ENCODE assay signal across 12 cellular contexts in the genomic region with DNA sequence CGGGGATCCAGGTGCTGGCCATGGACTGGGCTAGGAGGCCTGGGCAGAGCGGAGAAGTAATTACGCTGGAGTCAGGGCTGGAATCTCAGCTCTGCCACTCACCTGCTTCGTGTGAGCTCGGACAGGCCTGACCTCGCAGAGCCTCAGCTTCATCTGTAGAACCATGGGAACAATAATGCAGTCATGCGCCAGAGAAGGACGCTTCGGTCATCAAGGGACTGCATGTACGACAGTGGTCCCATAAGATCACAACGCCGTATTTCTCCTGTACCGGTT.
"Had no signal": no experiment of that assay in that cellular context is flagged by ENCODE, and none has a peak within 500 bp of the region (broad histone marks: within the 10 kb centered on the region; RNA-seq: fewer than 3 reads in every experiment).

No MANE protein-coding gene starts in this region.

- H3K27ac ChIP-seq: foreskin keratinocyte, tibial artery had no signal

- H3K9me3 Mint-ChIP-seq: activated CD4-positive, alpha-beta memory T cell treated with anti-CD3 and anti-CD28 coated beads for 36 hours; activated naive CD8-positive, alpha-beta T cell treated with anti-CD3 and anti-CD28 coated beads, Interleukin-2, amount 10 ng/mL, durations not matched to agents 7 days and 5 days; activated T-cell treated with anti-CD3 and anti-CD28 coated beads, Interleukin-2, amount 50 U/mL, for 4 hours had no signal

- H3K36me3 ChIP-seq: tibial artery had no signal

- ATAC-seq: activated T-cell treated with anti-CD3 and anti-CD28 coated beads, Interleukin-2, amount 50 U/mL, for 4 hours; left colon; right cardiac atrium; stimulated activated memory B cell treated with anti-CD40 and anti-IgM and Interleukin-4, amounts not matched to agents 10 μg/mL and 1 μg/mL and 100 μg/mL, for 72 hours had no signal

- H3K36me3 Mint-ChIP-seq: activated CD4-positive, alpha-beta memory T cell treated with anti-CD3 and anti-CD28 coated beads for 36 hours; activated naive CD8-positive, alpha-beta T cell treated with anti-CD3 and anti-CD28 coated beads, Interleukin-2, amount 10 ng/mL, durations not matched to agents 7 days and 5 days; stimulated activated memory B cell treated with anti-CD40 and anti-IgM and Interleukin-4, amounts not matched to agents 10 μg/mL and 1 μg/mL and 100 μg/mL, for 72 hours had no signal

- H3K9me3 ChIP-seq: tibial artery had no signal

- H3K4me3 ChIP-seq: tibial artery had no signal

- H3K27ac Mint-ChIP-seq: activated CD4-positive, alpha-beta memory T cell treated with anti-CD3 and anti-CD28 coated beads for 36 hours; activated naive CD8-positive, alpha-beta T cell treated with anti-CD3 and anti-CD28 coated beads, Interleukin-2, amount 10 ng/mL, durations not matched to agents 7 days and 5 days had no signal

- DNase-seq: activated CD4-positive, alpha-beta memory T cell treated with anti-CD3 and anti-CD28 coated beads for 36 hours; activated CD4-positive, CD25-positive, alpha-beta regulatory T cell treated with anti-CD3 and anti-CD28 coated beads, Interleukin-2, amount 50 U/mL, for 72 hours; activated effector memory CD4-positive, alpha-beta T cell treated with anti-CD3 and anti-CD28 coated beads, Interleukin-2, amount 50 U/mL, for 16 hours; activated naive CD8-positive, alpha-beta T cell treated with anti-CD3 and anti-CD28 coated beads, Interleukin-2, amount 10 ng/mL, durations not matched to agents 7 days and 5 days; activated T-cell treated with anti-CD3 and anti-CD28 coated beads, Interleukin-2, amount 50 U/mL, for 4 hours; anterior cingulate cortex; left colon; right cardiac atrium; T-helper 2 cell; tibial artery had no signal

- H3K4me1 ChIP-seq: foreskin keratinocyte had no signal
